8 cellular contexts compared by ENCODE assay signal in the genomic region with DNA sequence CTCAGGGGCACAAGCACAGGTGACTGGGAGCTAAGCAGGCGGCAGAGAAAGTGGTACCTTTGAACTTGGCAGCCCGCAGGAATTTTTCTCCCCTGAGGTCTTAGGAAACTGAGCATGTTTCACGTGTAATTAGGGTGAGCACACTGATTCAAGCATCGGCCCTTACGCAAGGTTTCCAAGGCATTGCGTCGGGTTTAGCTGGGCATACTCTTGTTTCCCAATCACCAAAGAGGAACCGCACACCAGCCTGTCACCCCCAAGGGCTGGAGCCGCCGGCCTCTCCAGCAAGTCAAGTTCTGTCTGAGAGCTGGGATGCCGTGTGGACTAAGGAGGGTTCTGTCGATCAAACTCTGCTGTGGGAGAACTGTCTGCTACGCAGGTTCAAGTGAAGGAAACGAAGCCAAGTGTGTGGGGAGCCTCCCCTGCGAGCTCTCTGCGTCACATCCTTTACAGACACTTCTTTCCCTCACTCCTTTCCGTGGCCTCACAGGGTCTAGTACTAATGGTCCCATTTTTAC. TPM values are rescaled to one million over a fixed set of nuclear protein-coding genes. Genes with fewer than 3 reads are reported as not detected.
DNase-seq lines count a peak whose midpoint lies in the region; TF ChIP-seq lines count a peak whose summit lies in the region.

No MANE protein-coding gene starts in this region.

- H3K27me3 Mint-ChIP-seq in activated CD4-positive, alpha-beta T cell treated with anti-CD3 and anti-CD28 coated beads, Interleukin-2, amount 10 ng/mL, durations not matched to agents 24 days and 14 days, result no peaks in the 10 kb centered on the region

- H3K4me1 ChIP-seq in SJCRH30, result no peaks in the 10 kb centered on the region

- H3K4me3 Mint-ChIP-seq in activated CD4-positive, alpha-beta T cell treated with anti-CD3 and anti-CD28 coated beads, Interleukin-2, amount 10 ng/mL, durations not matched to agents 24 days and 14 days, result no peak overlapping the region

- H3K36me3 ChIP-seq in SJCRH30, result peaks cover 5% of the 10 kb centered on the region

- no peak overlapping the region for H3K27ac Mint-ChIP-seq in activated CD4-positive, alpha-beta T cell treated with anti-CD3 and anti-CD28 coated beads, Interleukin-2, amount 10 ng/mL, durations not matched to agents 24 days and 14 days

- H3K27me3 ChIP-seq in dorsolateral prefrontal cortex, result no peaks in the 10 kb centered on the region
- H3K27me3 ChIP-seq in SJCRH30, result no peaks in the 10 kb centered on the region

- no peaks in the 10 kb centered on the region for H3K9me3 Mint-ChIP-seq in activated CD4-positive, alpha-beta T cell treated with anti-CD3 and anti-CD28 coated beads, Interleukin-2, amount 10 ng/mL, durations not matched to agents 24 days and 14 days

- H3K4me3 ChIP-seq in dorsolateral prefrontal cortex, result peak overlapping the region in 16 of 59 donors; percentile 1 to 36 (median 22)
- no peak overlapping the region for H3K4me3 ChIP-seq in SJCRH30

- no peaks in the 10 kb centered on the region for H3K9me3 ChIP-seq in SJCRH30 (replicated peaks)

- H3K36me3 Mint-ChIP-seq in activated CD4-positive, alpha-beta T cell treated with anti-CD3 and anti-CD28 coated beads, Interleukin-2, amount 10 ng/mL, durations not matched to agents 24 days and 14 days (ENCODE audit: low read depth), result peaks cover 2% of the 10 kb centered on the region

- peak; percentile 100 for DNase-seq in NCI-H226
- peak in 6 of 10 donors; percentile 39 to 74 (median 58) for DNase-seq in dorsolateral prefrontal cortex
- peak; percentile 90 for DNase-seq in medulla oblongata (ENCODE audit: extremely low spot score)
- DNase-seq in GM19238 (ENCODE audit: insufficient read length, low spot score), result no peak
- no peak for DNase-seq in SJCRH30
- no peak for DNase-seq in DMS79 (lab: John Stamatoyannopoulos, UW)
- no peak for DNase-seq in activated CD4-positive, alpha-beta T cell treated with anti-CD3 and anti-CD28 coated beads, Interleukin-2, amount 10 ng/mL, durations not matched to agents 24 days and 14 days

- no peak for TF ChIP-seq CTCF in dorsolateral prefrontal cortex (IDR thresholded peaks at IDR 0.05 in 54 of 56, conservative IDR thresholded peaks at IDR 0.05 in 2 of 56; ENCODE audit: low read depth in 1 of 56, partially characterized antibody in 56 of 56)

- H3K4me1 Mint-ChIP-seq in activated CD4-positive, alpha-beta T cell treated with anti-CD3 and anti-CD28 coated beads, Interleukin-2, amount 10 ng/mL, durations not matched to agents 24 days and 14 days, result peaks cover 2% of the 10 kb centered on the region

- peak overlapping the region in 58 of 59 donors; percentile 15 to 93 (median 80) for H3K27ac ChIP-seq in dorsolateral prefrontal cortex
- H3K27ac ChIP-seq in temporal lobe (ENCODE audit: low read depth, low read length), result peak overlapping the region; percentile 59
- no peak overlapping the region for H3K27ac ChIP-seq in SJCRH30

- intact Hi-C loops in dorsolateral prefrontal cortex (cut with DNase I), result no loop called here
- intact Hi-C loops in activated CD4-positive, alpha-beta T cell treated with anti-CD3 and anti-CD28 coated beads, Interleukin-2, amount 10 ng/mL, durations not matched to agents 24 days and 14 days (cut with micrococcal nuclease), result no loop called here

RNA-seq across cellular contexts. Expression of a gene that starts 53.0 kb away (rescaled TPM):
- 100 to 1,000 TPM in 4 of 120 experiments, 10 to 100 TPM in 116; 48.4 to 109 (median 68.1) TPM for total RNA-seq in dorsolateral prefrontal cortex
- total RNA-seq in temporal lobe, result 31.2 TPM
- 77.4 and 83.4 TPM in 2 replicates for total RNA-seq in SJCRH30 (2014; rRNA removed; shearing (Covaris generic))
- 47.1 and 47.3 TPM in 2 replicates for total RNA-seq in activated CD4-positive, alpha-beta T cell treated with anti-CD3 and anti-CD28 coated beads, Interleukin-2, amount 10 ng/mL, durations not matched to agents 24 days and 14 days

Comparison
In these comparisons a context has a peak if more than half of its experiments do, and no peak if none do; other contexts are left out.
1. DNase-seq: peak in NCI-H226 (single experiment), dorsolateral prefrontal cortex (6 of 10) and medulla oblongata (single experiment); none in GM19238 (single experiment), SJCRH30 (0 of 2), DMS79 (single experiment) and activated CD4-positive, alpha-beta T cell treated with anti-CD3 and anti-CD28 coated beads, Interleukin-2, amount 10 ng/mL, durations not matched to agents 24 days and 14 days (single experiment).